ENCODE assay signal across 14 cellular contexts in the genomic region with DNA sequence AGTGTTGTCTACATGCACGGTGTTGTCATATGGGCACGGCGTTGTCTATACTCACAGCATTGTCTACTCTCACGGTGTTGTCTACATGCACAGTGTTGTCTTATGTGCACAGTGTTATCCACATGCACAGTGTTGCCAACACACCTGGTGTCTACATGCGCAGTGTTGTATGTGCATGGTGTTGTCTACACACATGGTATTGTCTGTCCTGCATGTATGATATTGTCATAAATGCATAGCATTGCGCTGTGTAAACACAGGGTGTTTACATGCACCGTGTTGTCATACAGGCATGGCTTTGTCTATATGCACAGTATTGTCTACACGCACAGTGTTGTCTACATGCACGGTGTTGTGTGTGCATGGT.
"Had no signal": no experiment of that assay in that cellular context is flagged by ENCODE, and none has a peak within 500 bp of the region (broad histone marks: within the 10 kb centered on the region; RNA-seq: fewer than 3 reads in every experiment).

No MANE protein-coding gene starts in this region.

- H3K27me3 ChIP-seq: dorsolateral prefrontal cortex, neural progenitor cell, pancreas, uterus had no signal

- H3K4me1 Mint-ChIP-seq: activated naive CD8-positive, alpha-beta T cell treated with anti-CD3 and anti-CD28 coated beads, Interleukin-2, amount 50 U/mL, for 24 hours; immature natural killer cell had no signal

- H3K9me3 Mint-ChIP-seq: activated naive CD8-positive, alpha-beta T cell treated with anti-CD3 and anti-CD28 coated beads, Interleukin-2, amount 50 U/mL, for 24 hours; activated T-helper 1 cell treated with anti-CD3 and anti-CD28 coated beads, Interleukin-12 subunit alpha, Interleukin-12 subunit beta, Interleukin-2, Interleukin-4 antibody, amounts not matched to agents 30 ng/mL and 10 ng/mL and 1 ng/mL, durations not matched to agents 14 hours and 24 hours and 36 hours; immature natural killer cell had no signal

- H3K4me2 ChIP-seq: neural progenitor cell had no signal

- H2AFZ ChIP-seq: neural progenitor cell had no signal

- H3K9me3 ChIP-seq: pancreas, uterus had no signal

- FAIRE-seq: frontal cortex, pancreas had no signal

- H3K4me3 ChIP-seq: lung, neural progenitor cell, pancreas, uterus had no signal

- H3K27me3 Mint-ChIP-seq: activated naive CD8-positive, alpha-beta T cell treated with anti-CD3 and anti-CD28 coated beads, Interleukin-2, amount 50 U/mL, for 24 hours had no signal

- H3K4me1 ChIP-seq: neural progenitor cell, uterus had no signal

- H3K27ac ChIP-seq: neural progenitor cell, pancreas, uterus had no signal

- ATAC-seq: activated naive CD8-positive, alpha-beta T cell treated with anti-CD3 and anti-CD28 coated beads, Interleukin-2, amount 50 U/mL, for 24 hours; pancreas had no signal

- H3K4me3 Mint-ChIP-seq: activated naive CD8-positive, alpha-beta T cell treated with anti-CD3 and anti-CD28 coated beads, Interleukin-2, amount 50 U/mL, for 24 hours; activated T-helper 1 cell treated with anti-CD3 and anti-CD28 coated beads, Interleukin-12 subunit alpha, Interleukin-12 subunit beta, Interleukin-2, Interleukin-4 antibody, amounts not matched to agents 30 ng/mL and 10 ng/mL and 1 ng/mL, durations not matched to agents 14 hours and 24 hours and 36 hours; endodermal cell; immature natural killer cell; neural progenitor cell had no signal

- DNase-seq: activated CD4-positive, CD25-positive, alpha-beta regulatory T cell treated with anti-CD3 and anti-CD28 coated beads, Interleukin-2, amount 50 U/mL, for 72 hours; activated naive CD4-positive, alpha-beta T cell; activated naive CD8-positive, alpha-beta T cell treated with anti-CD3 and anti-CD28 coated beads, Interleukin-2, amount 50 U/mL, for 24 hours; immature natural killer cell; stimulated activated CD4-positive, alpha-beta T cell treated with anti-CD3 and anti-CD28 coated beads, Interleukin-1b, Interleukin-23, amount 100 ng/mL, for 48 hours; T-helper 9 cell; uterus had no signal

- H3K27ac Mint-ChIP-seq: activated naive CD8-positive, alpha-beta T cell treated with anti-CD3 and anti-CD28 coated beads, Interleukin-2, amount 50 U/mL, for 24 hours; activated T-helper 1 cell treated with anti-CD3 and anti-CD28 coated beads, Interleukin-12 subunit alpha, Interleukin-12 subunit beta, Interleukin-2, Interleukin-4 antibody, amounts not matched to agents 30 ng/mL and 10 ng/mL and 1 ng/mL, durations not matched to agents 14 hours and 24 hours and 36 hours; endodermal cell; immature natural killer cell; neural progenitor cell had no signal

- H3K9ac ChIP-seq: neural progenitor cell had no signal

- H3K36me3 ChIP-seq: neural progenitor cell, pancreas, uterus had no signal
